1 cellular context compared by ENCODE assay signal in the genomic region with DNA sequence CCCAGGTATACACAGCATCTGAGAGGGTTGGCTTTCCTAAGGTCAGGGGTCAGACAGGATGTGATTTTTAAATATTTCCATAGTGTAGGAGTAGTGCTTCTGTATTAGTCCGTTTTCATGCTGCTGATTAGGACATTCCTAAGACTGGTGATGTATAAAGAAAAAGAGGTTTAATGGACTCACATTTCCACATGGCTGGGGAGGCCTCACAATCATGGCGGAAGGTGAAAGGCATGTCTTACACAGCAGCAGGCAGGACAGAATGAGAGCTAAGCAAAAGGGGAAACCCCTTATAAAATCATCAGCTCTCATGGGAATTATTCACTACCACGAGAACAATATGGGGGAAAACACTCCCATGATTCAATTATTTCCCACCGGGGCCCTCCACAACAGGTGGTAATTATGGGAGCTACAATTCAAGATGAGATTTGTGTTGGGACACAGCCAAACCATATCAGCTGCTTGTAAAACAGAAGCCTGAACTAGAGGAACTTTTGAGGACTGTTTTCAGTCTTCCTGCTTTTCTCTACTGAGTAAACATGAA.
TF ChIP-seq lines count a peak whose summit lies in the region.

No MANE protein-coding gene starts in this region.

TF ChIP-seq in GM23338, 12 proteins besides CTCF, POLR2A, EP300 and RAD21 (continued from another document):
- no peak for TF ChIP-seq ZNF462 (CRISPR knock-in tag; IDR thresholded peaks at IDR 0.05)
- no peak for TF ChIP-seq POLR2AphosphoS5 (IDR thresholded peaks at IDR 0.05; ENCODE audit: low read depth)
- TF ChIP-seq CREB1 (CRISPR knock-in tag; IDR thresholded peaks at IDR 0.05; ENCODE audit: low read depth) = no peak
- TF ChIP-seq, protein P1, sequence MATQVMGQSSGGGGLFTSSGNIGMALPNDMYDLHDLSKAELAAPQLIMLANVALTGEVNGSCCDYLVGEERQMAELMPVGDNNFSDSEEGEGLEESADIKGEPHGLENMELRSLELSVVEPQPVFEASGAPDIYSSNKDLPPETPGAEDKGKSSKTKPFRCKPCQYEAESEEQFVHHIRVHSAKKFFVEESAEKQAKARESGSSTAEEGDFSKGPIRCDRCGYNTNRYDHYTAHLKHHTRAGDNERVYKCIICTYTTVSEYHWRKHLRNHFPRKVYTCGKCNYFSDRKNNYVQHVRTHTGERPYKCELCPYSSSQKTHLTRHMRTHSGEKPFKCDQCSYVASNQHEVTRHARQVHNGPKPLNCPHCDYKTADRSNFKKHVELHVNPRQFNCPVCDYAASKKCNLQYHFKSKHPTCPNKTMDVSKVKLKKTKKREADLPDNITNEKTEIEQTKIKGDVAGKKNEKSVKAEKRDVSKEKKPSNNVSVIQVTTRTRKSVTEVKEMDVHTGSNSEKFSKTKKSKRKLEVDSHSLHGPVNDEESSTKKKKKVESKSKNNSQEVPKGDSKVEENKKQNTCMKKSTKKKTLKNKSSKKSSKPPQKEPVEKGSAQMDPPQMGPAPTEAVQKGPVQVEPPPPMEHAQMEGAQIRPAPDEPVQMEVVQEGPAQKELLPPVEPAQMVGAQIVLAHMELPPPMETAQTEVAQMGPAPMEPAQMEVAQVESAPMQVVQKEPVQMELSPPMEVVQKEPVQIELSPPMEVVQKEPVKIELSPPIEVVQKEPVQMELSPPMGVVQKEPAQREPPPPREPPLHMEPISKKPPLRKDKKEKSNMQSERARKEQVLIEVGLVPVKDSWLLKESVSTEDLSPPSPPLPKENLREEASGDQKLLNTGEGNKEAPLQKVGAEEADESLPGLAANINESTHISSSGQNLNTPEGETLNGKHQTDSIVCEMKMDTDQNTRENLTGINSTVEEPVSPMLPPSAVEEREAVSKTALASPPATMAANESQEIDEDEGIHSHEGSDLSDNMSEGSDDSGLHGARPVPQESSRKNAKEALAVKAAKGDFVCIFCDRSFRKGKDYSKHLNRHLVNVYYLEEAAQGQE (IDR thresholded peaks at IDR 0.05; ENCODE audit: unreplicated experiment) = no peak
- no peak for TF ChIP-seq ETS1 (IDR thresholded peaks at IDR 0.05)
